ENCODE assay signal across 3 cellular contexts in genomic region chr2:85597241-85597640, GRCh38.
TF ChIP-seq lines count a peak whose summit lies in the region.

No MANE protein-coding gene starts in this region.

TF ChIP-seq in HCT116, 20 proteins besides CTCF, POLR2A, EP300 and RAD21:
- no peak for TF ChIP-seq SP1 (IDR thresholded peaks at IDR 0.05; ENCODE audit: low read depth)
- no peak for TF ChIP-seq TCF7L2 (IDR thresholded peaks at IDR 0.05; ENCODE audit: borderline replicate concordance, extremely low read depth, insufficient read depth, insufficient read length)
- TF ChIP-seq MAX (IDR thresholded peaks at IDR 0.05) = no peak
- TF ChIP-seq REST (IDR thresholded peaks at IDR 0.05; ENCODE audit: low read depth) = no peak
- TF ChIP-seq CEBPB (IDR thresholded peaks at IDR 0.05; ENCODE audit: low read depth) = no peak
- TF ChIP-seq EGR1 (IDR thresholded peaks at IDR 0.05; ENCODE audit: low read depth) = no peak
- TF ChIP-seq EZH2 (IDR thresholded peaks at IDR 0.05) = no peak
- TF ChIP-seq FOSL1 (IDR thresholded peaks at IDR 0.05; ENCODE audit: low read depth) = no peak
- TF ChIP-seq ZBTB33 (IDR thresholded peaks at IDR 0.05; ENCODE audit: extremely low read depth, insufficient replicate concordance, low read length) = no peak
- TF ChIP-seq POLR2AphosphoS5 (IDR thresholded peaks at IDR 0.05; ENCODE audit: low read depth, low read length) = no peak
- no peak for TF ChIP-seq YY1 (IDR thresholded peaks at IDR 0.05; ENCODE audit: extremely low read depth, insufficient replicate concordance, low read depth, low read length)
- no peak for TF ChIP-seq CBX3 (IDR thresholded peaks at IDR 0.05; ENCODE audit: low read depth)
- TF ChIP-seq ZNF274 (IDR thresholded peaks at IDR 0.05; ENCODE audit: low read depth, low read length) = no peak
- no peak for TF ChIP-seq SRF (IDR thresholded peaks at IDR 0.05; ENCODE audit: low read depth)

TF ChIP-seq in K562, 482 proteins besides CTCF, POLR2A, EP300 and RAD21:
- TF ChIP-seq TBP (optimal IDR thresholded peaks at IDR 0.05; ENCODE audit: low read depth, low read length) (no peak), RBFOX2 (IDR thresholded peaks at IDR 0.05; ENCODE audit: low read depth, low read length) (peak; percentile 35; the same call in 1 of the 2 replicates), LCOR (CRISPR knock-in tag; IDR thresholded peaks at IDR 0.05) (no peak)

TF ChIP-seq in neural cell, 6 proteins besides CTCF, POLR2A, EP300 and RAD21:
- TF ChIP-seq POLR2AphosphoS5 (IDR thresholded peaks at IDR 0.05) = no peak
- no peak for TF ChIP-seq EZH2 (IDR thresholded peaks at IDR 0.05; ENCODE audit: borderline replicate concordance, insufficient read depth, low read length, poor library complexity, severe bottlenecking)
- no peak for TF ChIP-seq MXI1 (conservative IDR thresholded peaks at IDR 0.05; ENCODE audit: poor library complexity, severe bottlenecking)
- no peak for TF ChIP-seq SMC3 (conservative IDR thresholded peaks at IDR 0.05; ENCODE audit: poor library complexity)
- no peak for TF ChIP-seq REST (IDR thresholded peaks at IDR 0.05; ENCODE audit: borderline replicate concordance)
- no peak for TF ChIP-seq TAF1 (IDR thresholded peaks at IDR 0.05; ENCODE audit: low read depth)
